ENCODE assay signal across 13 cellular contexts in the genomic region with DNA sequence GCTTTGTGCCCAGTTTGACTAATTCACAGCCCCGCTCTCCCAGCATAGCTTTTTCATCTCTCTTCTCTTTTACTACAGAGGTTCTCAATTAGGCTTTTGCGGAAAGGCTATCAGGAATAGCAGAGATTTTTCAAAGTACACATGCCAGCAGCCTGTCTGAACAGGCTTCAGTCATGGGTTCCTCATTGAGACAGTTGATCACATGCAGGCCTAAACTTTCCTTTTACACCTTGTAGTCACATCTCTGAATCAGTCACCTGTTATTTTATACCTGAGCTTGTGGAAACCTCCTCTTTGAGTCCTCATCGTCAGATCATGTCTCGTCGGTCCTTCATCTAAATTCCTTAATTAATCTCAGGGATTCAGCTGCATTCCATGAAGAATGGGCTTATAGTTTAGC.
"Had no signal": no experiment of that assay in that cellular context is flagged by ENCODE, and none has a peak within 500 bp of the region (broad histone marks: within the 10 kb centered on the region; RNA-seq: fewer than 3 reads in every experiment).

No MANE protein-coding gene starts in this region.

- ATAC-seq: stimulated activated memory B cell treated with anti-CD40 and anti-IgM and Interleukin-4, amounts not matched to agents 10 μg/mL and 1 μg/mL and 100 μg/mL, for 72 hours; T-cell had no signal

- H3K36me3 Mint-ChIP-seq: brain; stimulated activated memory B cell treated with anti-CD40 and anti-IgM and Interleukin-4, amounts not matched to agents 10 μg/mL and 1 μg/mL and 100 μg/mL, for 72 hours; T-cell; type B pancreatic cell had no signal

- H3K9me3 ChIP-seq: esophagus muscularis mucosa had no signal

- H3K27me3 Mint-ChIP-seq: activated CD4-positive, alpha-beta T cell treated with anti-CD3 and anti-CD28 coated beads, Interleukin-2, amount 10 ng/mL, durations not matched to agents 24 days and 14 days; dendritic cell treated with granulocyte-macrophage colony-stimulating factor and Interleukin-4, amounts not matched to agents 40 ng/mL and 50 ng/mL, for 4 days; stimulated activated memory B cell treated with anti-CD40 and anti-IgM and Interleukin-4, amounts not matched to agents 10 μg/mL and 1 μg/mL and 100 μg/mL, for 72 hours; T-cell had no signal

- H3K4me1 ChIP-seq: esophagus muscularis mucosa had no signal

- DNase-seq: activated B cell treated with CpG ODN at 0.5 μM for 24 hours; activated CD4-positive, alpha-beta T cell treated with anti-CD3 and anti-CD28 coated beads, Interleukin-2, amount 10 ng/mL, durations not matched to agents 24 days and 14 days; activated CD8-positive, alpha-beta memory T cell treated with anti-CD3 and anti-CD28 coated beads for 24 hours; activated naive CD4-positive, alpha-beta T cell treated with anti-CD3 and anti-CD28 coated beads, Interleukin-2, amount 50 U/mL, for 16 hours; mammary epithelial cell; posterior cingulate gyrus; T-cell had no signal

- H3K4me3 Mint-ChIP-seq: activated B cell treated with CpG ODN at 0.5 μM for 24 hours; activated CD4-positive, alpha-beta T cell treated with anti-CD3 and anti-CD28 coated beads, Interleukin-2, amount 10 ng/mL, durations not matched to agents 24 days and 14 days; brain; dendritic cell treated with granulocyte-macrophage colony-stimulating factor and Interleukin-4, amounts not matched to agents 40 ng/mL and 50 ng/mL, for 4 days; stimulated activated memory B cell treated with anti-CD40 and anti-IgM and Interleukin-4, amounts not matched to agents 10 μg/mL and 1 μg/mL and 100 μg/mL, for 72 hours; T-cell had no signal

- H3K27ac ChIP-seq: esophagus muscularis mucosa, right atrium auricular region had no signal

- H3K9me3 Mint-ChIP-seq: activated B cell treated with CpG ODN at 0.5 μM for 24 hours; dendritic cell treated with granulocyte-macrophage colony-stimulating factor and Interleukin-4, amounts not matched to agents 40 ng/mL and 50 ng/mL, for 4 days had no signal

- H3K27me3 ChIP-seq: esophagus muscularis mucosa, right atrium auricular region had no signal

- H3K27ac Mint-ChIP-seq: activated B cell treated with CpG ODN at 0.5 μM for 24 hours; activated CD4-positive, alpha-beta T cell treated with anti-CD3 and anti-CD28 coated beads, Interleukin-2, amount 10 ng/mL, durations not matched to agents 24 days and 14 days; dendritic cell treated with granulocyte-macrophage colony-stimulating factor and Interleukin-4, amounts not matched to agents 40 ng/mL and 50 ng/mL, for 4 days; stimulated activated memory B cell treated with anti-CD40 and anti-IgM and Interleukin-4, amounts not matched to agents 10 μg/mL and 1 μg/mL and 100 μg/mL, for 72 hours; T-cell had no signal

- H3K36me3 ChIP-seq: esophagus muscularis mucosa, right atrium auricular region had no signal

- H3K4me1 Mint-ChIP-seq: activated B cell treated with CpG ODN at 0.5 μM for 24 hours; activated CD4-positive, alpha-beta T cell treated with anti-CD3 and anti-CD28 coated beads, Interleukin-2, amount 10 ng/mL, durations not matched to agents 24 days and 14 days; stimulated activated memory B cell treated with anti-CD40 and anti-IgM and Interleukin-4, amounts not matched to agents 10 μg/mL and 1 μg/mL and 100 μg/mL, for 72 hours; T-cell had no signal

- H3K4me3 ChIP-seq: esophagus muscularis mucosa, right atrium auricular region had no signal
